Comparison of ENCODE assay signal across 1 cellular context in genomic region chr7:106312906-106313305, GRCh38.
TF ChIP-seq lines count a peak whose summit lies in the region.

No MANE protein-coding gene starts in this region.

TF ChIP-seq in SK-N-SH treated with all-trans-retinoic acid at 6 μM for 48 hours, 23 proteins besides CTCF, POLR2A, EP300 and RAD21 (continued from another document):
- TF ChIP-seq, protein P1, sequence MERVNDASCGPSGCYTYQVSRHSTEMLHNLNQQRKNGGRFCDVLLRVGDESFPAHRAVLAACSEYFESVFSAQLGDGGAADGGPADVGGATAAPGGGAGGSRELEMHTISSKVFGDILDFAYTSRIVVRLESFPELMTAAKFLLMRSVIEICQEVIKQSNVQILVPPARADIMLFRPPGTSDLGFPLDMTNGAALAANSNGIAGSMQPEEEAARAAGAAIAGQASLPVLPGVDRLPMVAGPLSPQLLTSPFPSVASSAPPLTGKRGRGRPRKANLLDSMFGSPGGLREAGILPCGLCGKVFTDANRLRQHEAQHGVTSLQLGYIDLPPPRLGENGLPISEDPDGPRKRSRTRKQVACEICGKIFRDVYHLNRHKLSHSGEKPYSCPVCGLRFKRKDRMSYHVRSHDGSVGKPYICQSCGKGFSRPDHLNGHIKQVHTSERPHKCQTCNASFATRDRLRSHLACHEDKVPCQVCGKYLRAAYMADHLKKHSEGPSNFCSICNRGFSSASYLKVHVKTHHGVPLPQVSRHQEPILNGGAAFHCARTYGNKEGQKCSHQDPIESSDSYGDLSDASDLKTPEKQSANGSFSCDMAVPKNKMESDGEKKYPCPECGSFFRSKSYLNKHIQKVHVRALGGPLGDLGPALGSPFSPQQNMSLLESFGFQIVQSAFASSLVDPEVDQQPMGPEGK (CRISPR knock-in tag; IDR thresholded peaks at IDR 0.05; ENCODE audit: borderline replicate concordance) = no peak
- TF ChIP-seq PPARA (CRISPR knock-in tag; IDR thresholded peaks at IDR 0.05; ENCODE audit: borderline replicate concordance) (no peak), ESRRG (CRISPR knock-in tag; IDR thresholded peaks at IDR 0.05) (no peak), ISL1 (CRISPR knock-in tag; IDR thresholded peaks at IDR 0.05) (no peak), ARNTL (CRISPR knock-in tag; IDR thresholded peaks at IDR 0.05; ENCODE audit: borderline replicate concordance, low read depth) (no peak), TOX (CRISPR knock-in tag; IDR thresholded peaks at IDR 0.05; ENCODE audit: borderline replicate concordance) (no peak), TCF4 (CRISPR knock-in tag; IDR thresholded peaks at IDR 0.05; ENCODE audit: borderline replicate concordance) (no peak), ZNF8 (CRISPR knock-in tag; IDR thresholded peaks at IDR 0.05) (no peak), ZNF70 (CRISPR knock-in tag; IDR thresholded peaks at IDR 0.05) (no peak)
